ENCODE assay signal across 1 cellular context in the genomic region with DNA sequence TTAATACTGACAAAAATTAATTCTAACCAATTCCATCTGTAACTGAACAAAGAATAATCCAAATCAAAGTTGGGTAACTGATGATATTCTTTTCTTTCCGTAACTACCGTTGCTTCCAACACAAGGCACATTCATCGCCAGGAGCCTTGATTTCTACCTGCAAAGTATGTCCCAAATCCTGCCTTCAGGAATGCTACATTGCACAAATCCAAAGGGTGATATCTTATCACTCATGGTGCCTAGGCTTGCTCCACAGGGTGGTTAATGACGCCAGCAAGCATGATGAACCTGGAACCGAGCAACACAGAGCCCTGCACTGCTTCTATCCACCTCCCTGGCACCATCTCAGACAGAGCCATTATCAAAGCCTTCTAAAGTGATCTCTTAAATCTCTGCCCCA.
TF ChIP-seq lines count a peak whose summit lies in the region.

No MANE protein-coding gene starts in this region.

TF ChIP-seq in GM12878, 131 proteins besides CTCF, POLR2A, EP300 and RAD21 (continued from another document):
- TF ChIP-seq, protein P1, sequence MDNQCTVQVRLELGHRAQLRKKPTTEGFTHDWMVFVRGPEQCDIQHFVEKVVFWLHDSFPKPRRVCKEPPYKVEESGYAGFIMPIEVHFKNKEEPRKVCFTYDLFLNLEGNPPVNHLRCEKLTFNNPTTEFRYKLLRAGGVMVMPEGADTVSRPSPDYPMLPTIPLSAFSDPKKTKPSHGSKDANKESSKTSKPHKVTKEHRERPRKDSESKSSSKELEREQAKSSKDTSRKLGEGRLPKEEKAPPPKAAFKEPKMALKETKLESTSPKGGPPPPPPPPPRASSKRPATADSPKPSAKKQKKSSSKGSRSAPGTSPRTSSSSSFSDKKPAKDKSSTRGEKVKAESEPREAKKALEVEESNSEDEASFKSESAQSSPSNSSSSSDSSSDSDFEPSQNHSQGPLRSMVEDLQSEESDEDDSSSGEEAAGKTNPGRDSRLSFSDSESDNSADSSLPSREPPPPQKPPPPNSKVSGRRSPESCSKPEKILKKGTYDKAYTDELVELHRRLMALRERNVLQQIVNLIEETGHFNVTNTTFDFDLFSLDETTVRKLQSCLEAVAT (IDR thresholded peaks at IDR 0.05), result no peak
